ENCODE assay signal across 8 cellular contexts in the genomic region with DNA sequence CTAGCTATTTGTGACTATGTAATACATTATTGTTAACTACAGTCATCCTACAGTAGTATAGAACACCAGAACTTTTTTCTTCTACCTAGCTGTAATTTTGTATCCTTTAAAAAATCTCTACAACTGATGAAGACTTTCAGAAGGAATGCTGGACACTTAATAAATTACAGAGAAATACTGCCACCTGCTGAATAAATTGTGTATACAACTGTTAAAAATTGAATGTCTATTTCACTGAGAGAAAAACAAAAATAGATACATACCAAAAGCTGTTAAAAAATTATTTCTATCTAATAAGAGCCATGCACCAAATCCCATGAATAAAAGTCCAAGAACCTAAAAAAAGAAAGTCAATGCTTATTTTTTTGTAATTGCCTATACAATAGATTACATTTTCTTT. TPM values are rescaled to one million over a fixed set of nuclear protein-coding genes. Genes with fewer than 3 reads are reported as not detected.
A peak's percentile ranks its signal among the peaks of the same experiment; 100 is the strongest.
DNase-seq lines count a peak whose midpoint lies in the region; ATAC-seq and TF ChIP-seq lines count a peak whose summit lies in the region.

No MANE protein-coding gene starts in this region.

- DNase-seq in ACHN (peak; percentile 72), NCI-H2171 treated with DMSO at 0.1 percent for 48 hours (lab: John Stamatoyannopoulos, UW) (peak; percentile 50), brain microvascular endothelial cell (no peak), middle frontal gyrus (ENCODE audit: extremely low spot score, low spot score) (peak; percentile 61), WERI-Rb-1 (no peak), DMS79 treated with DMSO at 0.1 percent for 48 hours (lab: John Stamatoyannopoulos, UW) (no peak), suprapubic skin (ENCODE audit: low spot score in 2 of 2) (no peak)

- H3K4me1 ChIP-seq in suprapubic skin, result no peaks in the 10 kb centered on the region

- TF ChIP-seq EP300 in suprapubic skin (IDR thresholded peaks at IDR 0.05), result no peak

- H3K9me3 ChIP-seq in WERI-Rb-1 (ENCODE audit: severe bottlenecking), result no peaks in the 10 kb centered on the region
- H3K9me3 ChIP-seq in suprapubic skin, result no peaks in the 10 kb centered on the region

- in situ Hi-C loops in ACHN (cut with HindIII; ENCODE audit: low pct_ligation_motif_present, low pct_unique_long_range_greater_than_20kb, low sequenced_read_pairs), result loop anchor here (25.0 kb wide), 1 partner anchor 142 kb away; no protein-coding TSS in a partner anchor
- in situ Hi-C loops in brain microvascular endothelial cell (cut with HindIII; ENCODE audit: low pct_ligation_motif_present, low sequenced_read_pairs), result no loop called here

- no peaks in the 10 kb centered on the region for H3K36me3 ChIP-seq in brain microvascular endothelial cell (replicated peaks)
- H3K36me3 ChIP-seq in WERI-Rb-1, result no peaks in the 10 kb centered on the region
- H3K36me3 ChIP-seq in suprapubic skin, result no peaks in the 10 kb centered on the region

- no peak for TF ChIP-seq POLR2A in suprapubic skin (IDR thresholded peaks at IDR 0.05)

- H3K4me3 ChIP-seq in brain microvascular endothelial cell (ENCODE audit: low read depth, low read length) (no peak overlapping the region), WERI-Rb-1 (ENCODE audit: low read depth, low read length) (no peak overlapping the region), suprapubic skin (no peak overlapping the region)

- ATAC-seq in GM19372 (IDR thresholded peaks at IDR 0.05; ENCODE audit: low read depth, unreplicated experiment), result peak; percentile 61

- H3K27ac ChIP-seq in brain microvascular endothelial cell (no peak overlapping the region), WERI-Rb-1 (no peak overlapping the region), suprapubic skin (no peak overlapping the region)

- H3K27me3 ChIP-seq in brain microvascular endothelial cell (replicated peaks) (no peaks in the 10 kb centered on the region), WERI-Rb-1 (ENCODE audit: insufficient read depth, low read depth, severe bottlenecking) (no peaks in the 10 kb centered on the region), suprapubic skin (peaks cover 5% of the 10 kb centered on the region)

- TF ChIP-seq CTCF in brain microvascular endothelial cell (IDR thresholded peaks at IDR 0.05; ENCODE audit: low read depth, low read length, missing control alignments), result peak; percentile 7
- no peak for TF ChIP-seq CTCF in WERI-Rb-1 (IDR thresholded peaks at IDR 0.05; ENCODE audit: low read depth, low read length)
- peak in 1 of 2 donors; percentile 37 for TF ChIP-seq CTCF in suprapubic skin (IDR thresholded peaks at IDR 0.05)

RNA-seq across cellular contexts. Expression of gene TSPAN19, which starts 6.6 kb away (rescaled TPM):
- total RNA-seq in suprapubic skin, result not detected

RNA-seq across cellular contexts. Expression of gene LRRIQ1, which starts 6.7 kb away (rescaled TPM):
- total RNA-seq in suprapubic skin, result under 1 TPM in 1 of 4 donors, not detected in 3; 0.16 TPM

Comparison
In these comparisons a context has a peak if more than half of its experiments do, and no peak if none do; other contexts are left out.
1. DNase-seq: peak in ACHN (single experiment), NCI-H2171 treated with DMSO at 0.1 percent for 48 hours (single experiment) and middle frontal gyrus (single experiment); none in brain microvascular endothelial cell (single experiment), WERI-Rb-1 (single experiment), DMS79 treated with DMSO at 0.1 percent for 48 hours (single experiment) and suprapubic skin (0 of 2).